In the genomic region with DNA sequence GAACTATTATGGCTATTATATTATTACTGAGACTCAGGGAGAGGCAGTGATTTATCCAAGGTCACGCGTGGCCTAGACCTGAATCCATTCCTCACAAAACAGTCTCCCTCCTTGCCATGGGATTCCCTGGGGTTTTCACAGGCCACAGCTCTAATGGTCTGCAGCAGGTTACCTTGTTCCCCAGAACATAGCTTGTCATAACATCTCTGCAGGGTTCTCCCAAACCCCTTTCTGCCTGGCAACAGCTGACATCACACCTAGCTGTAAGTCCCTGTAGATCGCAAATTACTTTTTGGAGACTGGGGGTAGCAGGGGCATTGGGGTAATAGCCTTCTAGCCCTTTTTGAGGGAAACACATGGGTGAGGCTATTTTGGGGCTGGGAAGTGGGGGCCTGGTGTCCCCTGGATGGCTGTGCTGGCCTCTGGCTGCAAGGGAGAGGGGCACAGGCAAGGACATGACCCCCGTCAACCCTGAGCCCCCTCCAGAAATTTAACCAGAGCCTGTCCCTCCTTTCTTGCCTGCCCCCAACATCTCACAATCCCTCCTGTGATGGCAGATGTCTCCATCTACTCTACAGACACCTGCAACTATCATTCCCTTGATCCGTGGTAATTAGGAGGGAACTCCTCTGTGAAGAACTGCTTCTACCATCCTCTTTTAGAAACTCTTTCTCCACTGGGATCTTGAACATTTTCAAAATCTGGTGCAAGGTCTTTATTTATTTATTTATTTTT, we compare ENCODE assay signal across 8 cellular contexts. TPM values are rescaled to one million over a fixed set of nuclear protein-coding genes. Genes with fewer than 3 reads are reported as not detected.
DNase-seq lines count a peak whose midpoint lies in the region; ATAC-seq, FAIRE-seq and TF ChIP-seq lines count a peak whose summit lies in the region.

No MANE protein-coding gene starts in this region.

- no peak for TF ChIP-seq CTCF in D721Med (IDR thresholded peaks at IDR 0.05; ENCODE audit: insufficient read depth, missing control alignments)

- ATAC-seq in GM18907 (IDR thresholded peaks at IDR 0.05; ENCODE audit: unreplicated experiment): peak; percentile 16

- no peak for FAIRE-seq in D721Med (lab: Jason Lieb, UNC)

- no peak overlapping the region for H3K4me3 ChIP-seq in SJCRH30

- H3K4me1 ChIP-seq in SJCRH30: no peaks in the 10 kb centered on the region

- no peaks in the 10 kb centered on the region for H3K9me3 ChIP-seq in SJCRH30 (replicated peaks)

- no peaks in the 10 kb centered on the region for H3K36me3 ChIP-seq in SJCRH30

- DNase-seq in OCI-M1 (lab: John Stamatoyannopoulos, UW): peak; percentile 74
- peak; percentile 45 for DNase-seq in activated gamma-delta T cell treated with anti-CD3 and anti-CD28 coated beads, Interleukin-2, amount 50 U/mL, for 16 hours (ENCODE audit: low read depth)
- peak; percentile 51 for DNase-seq in kidney tubule cell (ENCODE audit: low spot score)
- peak; percentile 38 for DNase-seq in stimulated activated CD8-positive, alpha-beta memory T cell treated with anti-CD3 and anti-CD28 coated beads, Interleukin-12 subunit alpha, Interleukin-12 subunit beta, amount 100 ng/mL, for 24 hours (ENCODE audit: extremely low read depth)
- no peak for DNase-seq in putamen (ENCODE audit: low spot score)
- DNase-seq in D721Med (ENCODE audit: insufficient read length, low spot score): no peak
- no peak for DNase-seq in SJCRH30

- H3K27ac ChIP-seq in SJCRH30: no peak overlapping the region

- H3K27me3 ChIP-seq in SJCRH30: peaks cover 6% of the 10 kb centered on the region; the same call in 1 of the 2 replicates

RNA-seq across cellular contexts. Expression of a gene that starts 1.3 kb away (rescaled TPM):
- total RNA-seq in SJCRH30 (2014; rRNA removed; shearing (Covaris generic)): 0.12 TPM in 1 of 2 replicates, not detected in the other

RNA-seq across cellular contexts. Expression of a gene that starts 38.1 kb away (rescaled TPM):
- total RNA-seq in SJCRH30 (2014; rRNA removed; shearing (Covaris generic)): 3,118 and 3,506 TPM in 2 replicates

RNA-seq across cellular contexts. Expression of a gene that starts 53.9 kb away (rescaled TPM):
- total RNA-seq in SJCRH30 (2014; rRNA removed; shearing (Covaris generic)): 58.9 and 60.4 TPM in 2 replicates

Comparison
In these comparisons a context has a peak if more than half of its experiments do, and no peak if none do; other contexts are left out.
1. DNase-seq: peak in OCI-M1 (single experiment), activated gamma-delta T cell treated with anti-CD3 and anti-CD28 coated beads, Interleukin-2, amount 50 U/mL, for 16 hours (single experiment), kidney tubule cell (single experiment) and stimulated activated CD8-positive, alpha-beta memory T cell treated with anti-CD3 and anti-CD28 coated beads, Interleukin-12 subunit alpha, Interleukin-12 subunit beta, amount 100 ng/mL, for 24 hours (single experiment); none in putamen (single experiment), D721Med (single experiment) and SJCRH30 (0 of 2).